ENCODE assay signal across 35 cellular contexts in the genomic region with DNA sequence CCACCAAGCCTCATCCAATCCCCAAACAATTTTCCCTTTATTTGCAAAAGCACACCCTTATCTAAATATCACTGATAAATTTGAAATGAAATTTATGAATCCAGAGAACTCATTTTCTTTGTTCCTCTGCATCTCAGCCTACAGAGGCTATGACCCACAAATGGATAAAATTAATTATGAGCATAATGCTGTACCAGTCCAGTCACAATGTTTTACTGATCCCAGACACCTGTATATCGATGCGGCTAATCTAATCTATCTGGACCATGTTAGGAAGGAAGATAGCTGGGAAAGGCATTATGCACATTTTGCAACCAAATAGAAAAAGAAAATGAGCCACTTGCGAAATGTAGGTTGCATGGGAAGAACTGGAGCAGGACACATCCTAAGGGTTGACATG.
"Had no signal": no experiment of that assay in that cellular context is flagged by ENCODE, and none has a peak within 500 bp of the region (broad histone marks: within the 10 kb centered on the region; RNA-seq: fewer than 3 reads in every experiment).

No MANE protein-coding gene starts in this region.

- H3K27ac ChIP-seq: KMS-11 had no signal

- H3K9me3 ChIP-seq: MG63 had no signal

- H3K4me3 ChIP-seq: MG63 had no signal

- H3K9ac ChIP-seq: KMS-11 had no signal

- H3K36me3 ChIP-seq: MG63 had no signal

- H3K4me2 ChIP-seq: KMS-11 had no signal

- DNase-seq: Karpas-422, Kasumi-1, KBM-7, KG1, MG63, MM.1S, MV-4-11, NCI-H1048, NCI-H1092, NCI-H1092 treated with DMSO at 0.1 percent for 48 hours, NCI-H1105, NCI-H1105 treated with DMSO at 0.1 percent for 48 hours, NCI-H1417, NCI-H1417 treated with DMSO at 0.1 percent for 48 hours, NCI-H1436, NCI-H1436 treated with DMSO at 0.1 percent for 48 hours, NCI-H146, NCI-H1694, NCI-H1694 treated with DMSO at 0.1 percent for 48 hours, NCI-H187, NCI-H187 treated with DMSO at 0.1 percent for 48 hours, NCI-H1930, NCI-H2029, NCI-H2029 treated with DMSO at 0.1 percent for 48 hours, NCI-H2081, NCI-H2081 treated with DMSO at 0.1 percent for 48 hours, NCI-H2107, NCI-H2171, NCI-H2171 treated with DMSO at 0.1 percent for 48 hours, NCI-H2227 treated with DMSO at 0.1 percent for 48 hours, NCI-H226, NCI-H345, NCI-H446, NCI-H446 treated with DMSO at 0.1 percent for 48 hours had no signal
